1 cellular context compared by ENCODE assay signal in genomic region chr2:183032200-183032794, GRCh38.
TF ChIP-seq lines count a peak whose summit lies in the region.

No MANE protein-coding gene starts in this region.

TF ChIP-seq in HepG2, 621 proteins besides CTCF, POLR2A, EP300 and RAD21 (continued from another document):
- TF ChIP-seq ZBED4 (CRISPR knock-in tag; IDR thresholded peaks at IDR 0.05; ENCODE audit: borderline replicate concordance): no peak
- no peak for TF ChIP-seq XRCC5 (optimal IDR thresholded peaks at IDR 0.05; ENCODE audit: low read length)
- no peak for TF ChIP-seq ATRX (CRISPR knock-in tag; IDR thresholded peaks at IDR 0.05; ENCODE audit: borderline replicate concordance)
- TF ChIP-seq ZNF333 (CRISPR knock-in tag; IDR thresholded peaks at IDR 0.05; ENCODE audit: borderline replicate concordance): no peak
- no peak for TF ChIP-seq TCF12 (IDR thresholded peaks at IDR 0.05)
- no peak for TF ChIP-seq TCF12 (CRISPR knock-in tag; IDR thresholded peaks at IDR 0.05)
- TF ChIP-seq ZNF546 (CRISPR knock-in tag; conservative IDR thresholded peaks at IDR 0.05): no peak
